10 cellular contexts compared by ENCODE assay signal in genomic region chr18:55419939-55420664, GRCh38.
DNase-seq lines count a peak whose midpoint lies in the region; FAIRE-seq and TF ChIP-seq lines count a peak whose summit lies in the region.
"Had no signal": no experiment of that assay in that cellular context is flagged by ENCODE, and none has a peak within 500 bp of the region (broad histone marks: within the 10 kb centered on the region; RNA-seq: fewer than 3 reads in every experiment).

No MANE protein-coding gene starts in this region.

- WGBS in urinary bladder: 45% methylated on average over 7 of the region's 7 CpGs

- H3K27me3 Mint-ChIP-seq in MCF 10A (ENCODE audit: insufficient read depth, unreplicated experiment): no peaks in the 10 kb centered on the region

- FAIRE-seq in D721Med (lab: Jason Lieb, UNC): no peak
- FAIRE-seq: colon had no signal

- no peaks in the 10 kb centered on the region for H3K27me3 ChIP-seq in left ventricle myocardium inferior (ENCODE audit: low read depth)
- no peaks in the 10 kb centered on the region for H3K27me3 ChIP-seq in Peyer's patch
- H3K27me3 ChIP-seq in layer of hippocampus (ENCODE audit: control insufficient read depth, insufficient read depth, low read length): no peaks in the 10 kb centered on the region

- intact Hi-C loops in left ventricle myocardium inferior (cut with micrococcal nuclease) (loop anchor here (5.0 to 10.0 kb wide), 4 partner anchors 85 to 1155 kb away; no protein-coding TSS in a partner anchor), cardiac septum (cut with DNase I) (loop anchor here (2.0 to 10.0 kb wide), 7 partner anchors 57 to 1157 kb away; no protein-coding TSS in a partner anchor), MCF 10A (cut with micrococcal nuclease) (loop anchor here (5.0 to 10.0 kb wide), 3 partner anchors 78 to 895 kb away; no protein-coding TSS in a partner anchor)

- H3K27ac ChIP-seq in left ventricle myocardium inferior (replicated peaks) (peak overlapping the region; percentile 88), Peyer's patch (peak overlapping the region; percentile 27 to 64 (median 48)), layer of hippocampus (ENCODE audit: low read depth, low read length) (peak overlapping the region; percentile 82), urinary bladder (ENCODE audit: low read depth) (peak overlapping the region; percentile 38)

- CTCF ChIA-PET in MCF 10A (lab: Yijun Ruan, JAX): no interaction called here

- POLR2A ChIA-PET in MCF 10A (lab: Yijun Ruan, JAX): no interaction called here

- peaks cover 61% of the 10 kb centered on the region for H3K4me1 ChIP-seq in left ventricle myocardium inferior
- H3K4me1 ChIP-seq in Peyer's patch: no peaks in the 10 kb centered on the region
- H3K4me1 ChIP-seq in urinary bladder (ENCODE audit: insufficient read depth): no peaks in the 10 kb centered on the region

- TF ChIP-seq POLR2A in Peyer's patch (IDR thresholded peaks at IDR 0.05): no peak

- H3K9me3 Mint-ChIP-seq in MCF 10A (ENCODE audit: unreplicated experiment): no peaks in the 10 kb centered on the region

- H3K27ac Mint-ChIP-seq in MCF 10A (ENCODE audit: low read depth, unreplicated experiment): no peak overlapping the region
- H3K27ac Mint-ChIP-seq: CD4-positive, alpha-beta memory T cell had no signal

- H3K4me3 ChIP-seq in left ventricle myocardium inferior (peak overlapping the region; percentile 61), Peyer's patch (peak overlapping the region in 2 of 4 donors; percentile 4 to 5), urinary bladder (ENCODE audit: low read depth, low read length) (peak overlapping the region; percentile 14)

- BruUV-seq in MCF 10A (replicated peaks; lab: Mats Ljungman, UMichigan): no TSS peak

- no peaks in the 10 kb centered on the region for H3K36me3 Mint-ChIP-seq in MCF 10A (ENCODE audit: insufficient read depth, unreplicated experiment)
- H3K36me3 Mint-ChIP-seq: CD4-positive, alpha-beta memory T cell had no signal

- TF ChIP-seq CTCF in left ventricle myocardium inferior (IDR thresholded peaks at IDR 0.05; ENCODE audit: borderline replicate concordance): no peak
- no peak for TF ChIP-seq CTCF in Peyer's patch (IDR thresholded peaks at IDR 0.05)
- no peak for TF ChIP-seq CTCF in D721Med (IDR thresholded peaks at IDR 0.05; ENCODE audit: insufficient read depth, missing control alignments)
- no peak for TF ChIP-seq CTCF in MCF 10A (IDR thresholded peaks at IDR 0.05; ENCODE audit: unreplicated experiment)

- H3K36me3 ChIP-seq in left ventricle myocardium inferior (no peaks in the 10 kb centered on the region), Peyer's patch (no peaks in the 10 kb centered on the region), urinary bladder (ENCODE audit: insufficient read depth) (no peaks in the 10 kb centered on the region)

- no peaks in the 10 kb centered on the region for H3K4me1 Mint-ChIP-seq in MCF 10A (ENCODE audit: insufficient read depth, unreplicated experiment)

- DNase-seq in left ventricle myocardium inferior (no peak), cardiac septum (ENCODE audit: low spot score) (no peak), Peyer's patch (no peak), D721Med (ENCODE audit: insufficient read length, low spot score) (no peak), DMS79 (lab: John Stamatoyannopoulos, UW) (no peak), MCF 10A (ENCODE audit: unreplicated experiment) (no peak)
- DNase-seq: CD4-positive, alpha-beta memory T cell had no signal

- H3K4me3 Mint-ChIP-seq in MCF 10A (ENCODE audit: unreplicated experiment): no peak overlapping the region
- H3K4me3 Mint-ChIP-seq: CD4-positive, alpha-beta memory T cell had no signal

- H3K9me3 ChIP-seq in left ventricle myocardium inferior (replicated peaks): no peaks in the 10 kb centered on the region
- no peaks in the 10 kb centered on the region for H3K9me3 ChIP-seq in Peyer's patch

Comparison
In these comparisons a context has a peak if more than half of its experiments do, and no peak if none do; other contexts are left out.
1. H3K27ac ChIP-seq: peak in every context shown above with its lines; median percentile 88 in left ventricle myocardium inferior; 82 in layer of hippocampus; 48 in Peyer's patch; 38 in urinary bladder.